Comparison of ENCODE assay signal across 1 cellular context in genomic region chrX:153926863-153927685, GRCh38.
TF ChIP-seq lines count a peak whose summit lies in the region.

No MANE protein-coding gene starts in this region.

TF ChIP-seq in K562, 482 proteins besides CTCF, POLR2A, EP300 and RAD21 (continued from another document and continues in another):
- TF ChIP-seq ZBTB11 (CRISPR knock-in tag; IDR thresholded peaks at IDR 0.05) (peak in 1 of 3 experiments; percentile 62; a peak in 2 of 6 replicates), AFF4 (CRISPR knock-in tag; IDR thresholded peaks at IDR 0.05) (0 out of 2 replicates have a peak, but pooled peaks have one; percentile 1), GATAD2B (IDR thresholded peaks at IDR 0.05; ENCODE audit: borderline replicate concordance) (no peak), HNRNPUL1 (IDR thresholded peaks at IDR 0.05; ENCODE audit: low read length) (no peak), DIDO1 (tag; IDR thresholded peaks at IDR 0.05; ENCODE audit: low read depth) (no peak), RBM34 (IDR thresholded peaks at IDR 0.05; ENCODE audit: borderline replicate concordance, insufficient read depth, low read length) (no peak), NR0B1 (IDR thresholded peaks at IDR 0.05; ENCODE audit: partially characterized antibody) (no peak), ZNF584 (CRISPR knock-in tag; IDR thresholded peaks at IDR 0.05; ENCODE audit: low read depth) (no peak), ZNF644 (tag; IDR thresholded peaks at IDR 0.05; ENCODE audit: low read depth) (no peak), TGIF2 (CRISPR knock-in tag; IDR thresholded peaks at IDR 0.05) (no peak), RNF2 (IDR thresholded peaks at IDR 0.05) (peak; percentile 77; the same call in 1 of the 2 replicates), CREM (IDR thresholded peaks at IDR 0.05; ENCODE audit: low read depth) (no peak; the same call in 1 of the 2 replicates), CREB3L1 (IDR thresholded peaks at IDR 0.05; ENCODE audit: borderline replicate concordance, low read depth) (no peak), HES1 (IDR thresholded peaks at IDR 0.05; ENCODE audit: low read depth) (no peak), TCF15 (CRISPR knock-in tag; IDR thresholded peaks at IDR 0.05) (no peak), ZFPM2 (CRISPR knock-in tag; IDR thresholded peaks at IDR 0.05) (no peak), CSDE1 (IDR thresholded peaks at IDR 0.05) (no peak), SMAD3 (CRISPR knock-in tag; conservative IDR thresholded peaks at IDR 0.05) (no peak), FOXP1 (CRISPR knock-in tag; IDR thresholded peaks at IDR 0.05) (no peak), ZBTB9 (CRISPR knock-in tag; IDR thresholded peaks at IDR 0.05) (no peak), HDAC8 (tag; IDR thresholded peaks at IDR 0.05) (no peak), ZNF277 (CRISPR knock-in tag; IDR thresholded peaks at IDR 0.05; ENCODE audit: borderline replicate concordance) (no peak), BRD9 (IDR thresholded peaks at IDR 0.05; ENCODE audit: low read depth, partially characterized antibody) (no peak), SIN3A (IDR thresholded peaks at IDR 0.05; ENCODE audit: borderline replicate concordance in 2 of 2, control insufficient read depth in 1 of 2, low read depth in 2 of 2, low read length in 2 of 2) (no peak), ZNF609 (CRISPR knock-in tag; IDR thresholded peaks at IDR 0.05; ENCODE audit: borderline replicate concordance) (no peak), HBP1 (CRISPR knock-in tag; IDR thresholded peaks at IDR 0.05) (peak; percentile 52; the same call in 1 of the 2 replicates), TRIM25 (IDR thresholded peaks at IDR 0.05; ENCODE audit: borderline replicate concordance) (no peak), SUPT5H (IDR thresholded peaks at IDR 0.05) (0 out of 2 replicates have a peak, but pooled peaks have one; percentile 32), PPARD (CRISPR knock-in tag; IDR thresholded peaks at IDR 0.05) (no peak), MED1 (CRISPR knock-in tag; IDR thresholded peaks at IDR 0.05; ENCODE audit: borderline replicate concordance) (no peak), POLR3G (IDR thresholded peaks at IDR 0.05; ENCODE audit: extremely low read depth, insufficient read length, insufficient replicate concordance) (no peak), GABPB2 (CRISPR knock-in tag; conservative IDR thresholded peaks at IDR 0.05) (no peak), ZNF24 (IDR thresholded peaks at IDR 0.05) (no peak), ELF2 (CRISPR knock-in tag; IDR thresholded peaks at IDR 0.05) (0 out of 2 replicates have a peak, but pooled peaks have one; percentile 31), ZNF197 (CRISPR knock-in tag; IDR thresholded peaks at IDR 0.05; ENCODE audit: low read depth) (no peak), THRAP3 (IDR thresholded peaks at IDR 0.05; ENCODE audit: borderline replicate concordance) (no peak), ZNF589 (CRISPR knock-in tag; IDR thresholded peaks at IDR 0.05; ENCODE audit: low read depth) (no peak)
